24 cellular contexts compared by ENCODE assay signal in genomic region chr11:75158241-75158640, GRCh38. TPM values are rescaled to one million over a fixed set of nuclear protein-coding genes. Genes with fewer than 3 reads are reported as not detected.
DNase-seq lines count a peak whose midpoint lies in the region; ATAC-seq and TF ChIP-seq lines count a peak whose summit lies in the region.
"Had no signal": no experiment of that assay in that cellular context is flagged by ENCODE, and none has a peak within 500 bp of the region (broad histone marks: within the 10 kb centered on the region; RNA-seq: fewer than 3 reads in every experiment).

No MANE protein-coding gene starts in this region.

- intact Hi-C loops in colonic mucosa (cut with DNase I): no loop called here
- intact Hi-C loops in right lobe of liver (cut with DNase I): no loop called here

- H3K9ac ChIP-seq in colonic mucosa (ENCODE audit: low read depth in 2 of 2, low read length in 2 of 2): peak overlapping the region in 1 of 2 donors; percentile 81
- H3K9ac ChIP-seq: KMS-11 had no signal

- H3K9me3 ChIP-seq in colonic mucosa (no peaks in the 10 kb centered on the region), right lobe of liver (no peaks in the 10 kb centered on the region)
- H3K9me3 ChIP-seq: BE2C, SJCRH30 had no signal

- peak overlapping the region; percentile 62 for H3K27ac ChIP-seq in 22Rv1
- H3K27ac ChIP-seq in colonic mucosa: peak overlapping the region; percentile 81
- peak overlapping the region in 2 of 3 donors; percentile 96 to 97 for H3K27ac ChIP-seq in right lobe of liver
- peak overlapping the region; percentile 75 for H3K27ac ChIP-seq in temporal lobe (ENCODE audit: low read depth, low read length)
- H3K27ac ChIP-seq: KMS-11, SJCRH30 had no signal

- peaks cover 20% of the 10 kb centered on the region for H3K4me1 ChIP-seq in colonic mucosa
- peaks cover 0 to 75% (median 36%) of the 10 kb centered on the region in 4 donors for H3K4me1 ChIP-seq in right lobe of liver

- H3K4me3 ChIP-seq in colonic mucosa: no peak overlapping the region
- no peak overlapping the region for H3K4me3 ChIP-seq in right lobe of liver
- H3K4me3 ChIP-seq: GM23338, SJCRH30 had no signal

- H3K36me3 ChIP-seq in colonic mucosa (no peaks in the 10 kb centered on the region), right lobe of liver (peaks cover 0 to 5% (median 0%) of the 10 kb centered on the region in 4 donors)
- H3K36me3 ChIP-seq: BE2C, SJCRH30 had no signal

- no peak for DNase-seq in colonic mucosa
- DNase-seq in right lobe of liver: no peak
- DNase-seq in NCI-H2029 treated with DMSO at 0.1 percent for 48 hours (lab: John Stamatoyannopoulos, UW): no peak
- DNase-seq: 8988T; ACHN; BE2C; CD4-positive, CD25-positive, alpha-beta regulatory T cell; IMR-90; MM.1S; NCI-H1417 treated with DMSO at 0.1 percent for 48 hours; NCI-H187; NCI-H446; NCI-H524 treated with DMSO at 0.1 percent for 48 hours; NCI-H774; SJCRH30 had no signal

- ATAC-seq in right lobe of liver: no peak
- no peak for ATAC-seq in esophagus mucosa
- ATAC-seq in GM21576 (IDR thresholded peaks at IDR 0.05; ENCODE audit: unreplicated experiment): no peak
- ATAC-seq in HG02610 (IDR thresholded peaks at IDR 0.05; ENCODE audit: unreplicated experiment): no peak
- ATAC-seq: SK-N-SH treated with all-trans-retinoic acid at 6 μM for 48 hours had no signal

- TF ChIP-seq CTCF in 22Rv1 (IDR thresholded peaks at IDR 0.05): no peak
- TF ChIP-seq CTCF in colonic mucosa (IDR thresholded peaks at IDR 0.05): no peak
- no peak for TF ChIP-seq CTCF in right lobe of liver (IDR thresholded peaks at IDR 0.05)

- H3K27me3 ChIP-seq in colonic mucosa (no peaks in the 10 kb centered on the region), right lobe of liver (no peaks in the 10 kb centered on the region)
- H3K27me3 ChIP-seq: BE2C, SJCRH30 had no signal

- no peak for TF ChIP-seq POLR2A in right lobe of liver (IDR thresholded peaks at IDR 0.05)

RNA-seq across cellular contexts. Expression of gene SLCO2B1, which starts 7.3 kb away (rescaled TPM):
- total RNA-seq in colonic mucosa (10 to 100 TPM; 37.6 to 50.3 TPM), right lobe of liver (100 to 1,000 TPM; 145 to 316 (median 199) TPM), temporal lobe (10.3 TPM), esophagus mucosa (9.7 TPM)
- total RNA-seq: CD4-positive, CD25-positive, alpha-beta regulatory T cell; GM23338; H9; IMR-90 had no signal
